Comparison of ENCODE assay signal across 1 cellular context in genomic region chr12:57127101-57127709, GRCh38.
TF ChIP-seq lines count a peak whose summit lies in the region.

No MANE protein-coding gene starts in this region.

TF ChIP-seq in HepG2, 621 proteins besides CTCF, POLR2A, EP300 and RAD21 (continues in another document):
- TF ChIP-seq NFKB2 (CRISPR knock-in tag; IDR thresholded peaks at IDR 0.05; ENCODE audit: borderline replicate concordance) (peak; percentile 55; the same call in 1 of the 2 replicates), ZNF772 (CRISPR knock-in tag; IDR thresholded peaks at IDR 0.05) (0 out of 2 replicates have a peak, but pooled peaks have one; percentile 33), MXD3 (CRISPR knock-in tag; IDR thresholded peaks at IDR 0.05) (0 out of 2 replicates have a peak, but pooled peaks have one; percentile 6), ZNF264 (CRISPR knock-in tag; IDR thresholded peaks at IDR 0.05) (peak; percentile 53; the same call in 1 of the 2 replicates), ZNF3 (CRISPR knock-in tag; IDR thresholded peaks at IDR 0.05) (0 out of 2 replicates have a peak, but pooled peaks have one; percentile 9), JARID2 (CRISPR knock-in tag; IDR thresholded peaks at IDR 0.05; ENCODE audit: insufficient replicate concordance) (no peak), CSRNP1 (CRISPR knock-in tag; IDR thresholded peaks at IDR 0.05) (0 out of 2 replicates have a peak, but pooled peaks have one; percentile 34), PREB (CRISPR knock-in tag; IDR thresholded peaks at IDR 0.05) (no peak), ELK4 (CRISPR knock-in tag; IDR thresholded peaks at IDR 0.05; ENCODE audit: borderline replicate concordance) (no peak), ZNF781 (CRISPR knock-in tag; IDR thresholded peaks at IDR 0.05; ENCODE audit: borderline replicate concordance, not compliant biosample characterization) (peak; percentile 34), RNF219 (CRISPR knock-in tag; IDR thresholded peaks at IDR 0.05) (no peak), ZNF484 (CRISPR knock-in tag; IDR thresholded peaks at IDR 0.05; ENCODE audit: borderline replicate concordance, low read depth) (no peak), SKI (IDR thresholded peaks at IDR 0.05; ENCODE audit: partially characterized antibody) (peak; percentile 67), ZMYM4 (CRISPR knock-in tag; IDR thresholded peaks at IDR 0.05) (0 out of 2 replicates have a peak, but pooled peaks have one; percentile 35), REPIN1 (CRISPR knock-in tag; IDR thresholded peaks at IDR 0.05; ENCODE audit: borderline replicate concordance, low read depth) (0 out of 2 replicates have a peak, but pooled peaks have one; percentile 21), ZNF792 (CRISPR knock-in tag; IDR thresholded peaks at IDR 0.05) (no peak; the same call in 1 of the 2 replicates), ZNF275 (CRISPR knock-in tag; IDR thresholded peaks at IDR 0.05; ENCODE audit: borderline replicate concordance) (no peak), ZNF713 (CRISPR knock-in tag; IDR thresholded peaks at IDR 0.05) (no peak), STAT5B (CRISPR knock-in tag; IDR thresholded peaks at IDR 0.05) (no peak), YEATS2 (CRISPR knock-in tag; IDR thresholded peaks at IDR 0.05; ENCODE audit: borderline replicate concordance) (peak; percentile 33; the same call in 1 of the 2 replicates), SOX13 (IDR thresholded peaks at IDR 0.05) (no peak), SOX13 (CRISPR knock-in tag; conservative IDR thresholded peaks at IDR 0.05 in 1 of 2, IDR thresholded peaks at IDR 0.05 in 1 of 2) (peak in 1 of 2 experiments; percentile 49; a peak in 1 of 4 replicates), ZNF280D (CRISPR knock-in tag; IDR thresholded peaks at IDR 0.05) (no peak), NFIC (IDR thresholded peaks at IDR 0.05; ENCODE audit: low read length) (0 out of 2 replicates have a peak, but pooled peaks have one; percentile 36), HNF4G (IDR thresholded peaks at IDR 0.05; ENCODE audit: borderline replicate concordance, low read depth, low read length) (peak; percentile 85), HNF4G (CRISPR knock-in tag; IDR thresholded peaks at IDR 0.05; ENCODE audit: borderline replicate concordance, low read depth) (no peak), ZNF576 (CRISPR knock-in tag; IDR thresholded peaks at IDR 0.05) (no peak), KAT2B (IDR thresholded peaks at IDR 0.05; ENCODE audit: borderline replicate concordance, low read depth, low read length) (no peak), EZH2 (conservative IDR thresholded peaks at IDR 0.05; ENCODE audit: low read depth, low read length) (no peak), DRAP1 (CRISPR knock-in tag; IDR thresholded peaks at IDR 0.05) (peak; percentile 48), NFATC3 (CRISPR knock-in tag; IDR thresholded peaks at IDR 0.05) (no peak), ZNF687 (CRISPR knock-in tag; IDR thresholded peaks at IDR 0.05) (peak; percentile 80), ZNF432 (CRISPR knock-in tag; IDR thresholded peaks at IDR 0.05; ENCODE audit: borderline replicate concordance) (no peak), IRF9 (CRISPR knock-in tag; IDR thresholded peaks at IDR 0.05; ENCODE audit: borderline replicate concordance) (peak; percentile 69; the same call in 1 of the 2 replicates)
